In the genomic region with DNA sequence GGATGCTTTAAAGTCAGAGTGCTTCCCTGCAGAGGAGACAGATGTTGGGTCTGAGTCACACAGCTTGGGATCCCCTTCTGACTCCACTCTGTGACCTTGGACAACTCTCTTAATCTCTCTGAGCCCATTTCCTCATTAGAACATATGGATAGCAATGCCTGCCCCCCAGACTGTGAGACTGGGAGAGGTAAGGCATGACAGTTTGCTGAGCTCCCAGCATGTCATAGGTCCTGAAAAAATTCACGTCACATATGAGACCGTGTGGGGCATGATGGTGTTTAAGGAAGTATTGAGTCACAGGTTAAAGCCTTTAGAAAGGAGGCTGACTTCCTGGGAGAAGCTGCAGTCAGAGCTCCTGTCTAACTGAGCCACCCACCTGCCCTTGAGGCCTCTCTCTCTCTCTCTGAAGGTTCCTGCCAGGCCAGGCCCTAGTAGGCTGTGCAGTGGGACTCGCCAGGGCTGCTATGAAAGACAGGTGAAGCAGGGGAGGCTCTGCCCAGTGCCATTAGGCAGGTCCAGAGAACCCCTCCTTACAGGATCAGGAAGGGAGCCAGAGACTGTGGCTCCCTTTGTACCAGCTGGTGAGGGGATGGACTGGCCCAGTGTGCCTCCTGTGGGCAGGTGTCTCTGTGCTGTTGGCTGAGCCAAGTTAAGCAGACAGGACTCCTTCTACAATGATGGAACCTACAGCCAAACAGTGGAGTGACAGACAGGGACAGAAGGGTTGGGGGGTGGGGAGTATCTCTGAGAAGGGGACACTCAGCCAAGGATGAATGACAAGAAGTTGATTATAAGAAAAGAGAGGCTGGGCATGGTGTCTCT, we compare ENCODE assay signal across 12 cellular contexts. TPM values are rescaled to one million over a fixed set of nuclear protein-coding genes. Genes with fewer than 3 reads are reported as not detected.
DNase-seq lines count a peak whose midpoint lies in the region; ATAC-seq and TF ChIP-seq lines count a peak whose summit lies in the region.
"Had no signal": no experiment of that assay in that cellular context is flagged by ENCODE, and none has a peak within 500 bp of the region (broad histone marks: within the 10 kb centered on the region; RNA-seq: fewer than 3 reads in every experiment).

No MANE protein-coding gene starts in this region.

- H3K4me3 ChIP-seq in fibroblast of pulmonary artery (replicated peaks; ENCODE audit: low read depth, low read length) (no peak overlapping the region), upper lobe of right lung (no peak overlapping the region), Karpas-422 (ENCODE audit: low read length) (no peak overlapping the region)
- H3K4me3 ChIP-seq: ascending aorta had no signal

- no peaks in the 10 kb centered on the region for H3K79me2 ChIP-seq in Karpas-422 (ENCODE audit: low read length)

- no peak overlapping the region for H3K27ac ChIP-seq in upper lobe of right lung
- H3K27ac ChIP-seq in Karpas-422 (ENCODE audit: low read length) = no peak overlapping the region
- H3K27ac ChIP-seq: ascending aorta had no signal

- H2AFZ ChIP-seq in Karpas-422 (ENCODE audit: low read length) = no peak overlapping the region

- no peaks in the 10 kb centered on the region for H3K9me3 ChIP-seq in upper lobe of right lung
- no peaks in the 10 kb centered on the region for H3K9me3 ChIP-seq in Karpas-422 (ENCODE audit: low read length)
- H3K9me3 ChIP-seq: ascending aorta had no signal

- H3K27me3 ChIP-seq in upper lobe of right lung (no peaks in the 10 kb centered on the region), Karpas-422 (ENCODE audit: low read length) (no peaks in the 10 kb centered on the region)
- H3K27me3 ChIP-seq: ascending aorta had no signal

- ATAC-seq in upper lobe of right lung (no peak), HG03378 (IDR thresholded peaks at IDR 0.05; ENCODE audit: unreplicated experiment) (no peak)

- no peaks in the 10 kb centered on the region for H3K9me2 ChIP-seq in Karpas-422 (replicated peaks; ENCODE audit: insufficient read depth, low read length)

- H3K4me2 ChIP-seq in Karpas-422 (ENCODE audit: low read depth, low read length, poor library complexity, severe bottlenecking) = no peak overlapping the region

- TF ChIP-seq CTCF in fibroblast of pulmonary artery (IDR thresholded peaks at IDR 0.05; ENCODE audit: low read length, missing control alignments) = no peak
- TF ChIP-seq CTCF in upper lobe of right lung (IDR thresholded peaks at IDR 0.05) = no peak

- no peak overlapping the region for H3K9ac ChIP-seq in Karpas-422 (ENCODE audit: low read length)

- no peaks in the 10 kb centered on the region for H3K4me1 ChIP-seq in upper lobe of right lung
- H3K4me1 ChIP-seq in Karpas-422 (ENCODE audit: low read length) = no peaks in the 10 kb centered on the region
- H3K4me1 ChIP-seq: ascending aorta had no signal

- intact Hi-C loops in upper lobe of right lung (cut with DNase I) = no loop called here

- DNase-seq in stimulated activated CD4-positive, alpha-beta T cell treated with anti-CD3 and anti-CD28 coated beads, Interleukin-12 subunit alpha, Interleukin-12 subunit beta, amount 100 ng/mL, for 48 hours (ENCODE audit: low read depth in 2 of 3, low spot score in 1 of 3) = peak in 2 of 3 donors; percentile 20 to 27
- no peak for DNase-seq in stimulated activated CD4-positive, alpha-beta T cell treated with anti-CD3 and anti-CD28 coated beads, Interleukin-4, amount 100 ng/mL, for 1 hour
- peak; percentile 58 for DNase-seq in activated CD4-positive, alpha-beta T cell treated with anti-CD3 and anti-CD28 coated beads for 48 hours
- DNase-seq in fibroblast of pulmonary artery (ENCODE audit: low read depth) (peak; percentile 8), upper lobe of right lung (peak; percentile 34), HK-2 (ENCODE audit: unreplicated experiment) (no peak), Karpas-422 (no peak)
- DNase-seq: C1 segment of cervical spinal cord, endodermal cell, substantia nigra had no signal

- H3K36me3 ChIP-seq in upper lobe of right lung = no peaks in the 10 kb centered on the region
- H3K36me3 ChIP-seq in Karpas-422 (ENCODE audit: insufficient read depth, low read length) = no peaks in the 10 kb centered on the region
- H3K36me3 ChIP-seq: ascending aorta had no signal

- H4K20me1 ChIP-seq in Karpas-422 (ENCODE audit: insufficient read depth, low read depth, low read length) = no peaks in the 10 kb centered on the region

RNA-seq across cellular contexts. Expression of gene DOCK3, which starts 19.5 kb away (rescaled TPM):
- 2.7 TPM for total RNA-seq in upper lobe of right lung
- 0.04 TPM in 2 replicates for total RNA-seq in Karpas-422 (2014; rRNA removed; shearing (Covaris generic); ENCODE audit: low replicate concordance)

RNA-seq across cellular contexts. Expression of gene MAPKAPK3, which starts 38.3 kb away (rescaled TPM):
- 60.8 TPM for total RNA-seq in upper lobe of right lung
- total RNA-seq in Karpas-422 (2014; rRNA removed; shearing (Covaris generic); ENCODE audit: low replicate concordance) = 20.8 and 21.7 TPM in 2 replicates

RNA-seq across cellular contexts. Expression of gene CISH, which starts 43.6 kb away (rescaled TPM):
- 71.6 TPM for total RNA-seq in upper lobe of right lung
- not detected in 2 replicates for total RNA-seq in Karpas-422 (2014; rRNA removed; shearing (Covaris generic); ENCODE audit: low replicate concordance)

Comparison
In these comparisons a context has a peak if more than half of its experiments do, and no peak if none do; other contexts are left out.
1. DNase-seq: peak in stimulated activated CD4-positive, alpha-beta T cell treated with anti-CD3 and anti-CD28 coated beads, Interleukin-12 subunit alpha, Interleukin-12 subunit beta, amount 100 ng/mL, for 48 hours (2 of 3), activated CD4-positive, alpha-beta T cell treated with anti-CD3 and anti-CD28 coated beads for 48 hours (single experiment), fibroblast of pulmonary artery (single experiment) and upper lobe of right lung (single experiment); none in stimulated activated CD4-positive, alpha-beta T cell treated with anti-CD3 and anti-CD28 coated beads, Interleukin-4, amount 100 ng/mL, for 1 hour (single experiment), HK-2 (single experiment) and Karpas-422 (single experiment).
2. RNA of gene CISH, which starts 43.6 kb away (total RNA-seq): 71.6 TPM in upper lobe of right lung (single experiment); not detected in Karpas-422; every median in the first group is over 10 times any median in the second.